In the genomic region with DNA sequence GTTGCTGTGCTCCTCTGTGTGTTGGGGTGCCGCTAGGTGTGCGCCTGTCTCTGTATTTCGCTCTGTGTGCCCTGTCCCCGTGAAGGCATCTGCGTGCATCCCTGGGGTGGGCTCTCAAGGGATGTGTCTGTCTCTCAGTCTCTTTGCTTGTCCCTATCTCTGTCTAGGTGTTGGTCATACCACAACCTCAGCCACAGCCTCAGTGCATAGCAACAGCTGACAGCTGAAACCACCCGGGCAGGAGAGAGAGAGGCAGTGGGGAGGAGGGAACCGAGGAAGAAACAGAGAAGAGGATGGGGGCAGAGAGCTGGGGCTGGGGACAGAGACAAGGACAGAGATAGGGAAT, we compare ENCODE assay signal across 8 cellular contexts. TPM values are rescaled to one million over a fixed set of nuclear protein-coding genes. Genes with fewer than 3 reads are reported as not detected.
DNase-seq lines count a peak whose midpoint lies in the region; ATAC-seq and TF ChIP-seq lines count a peak whose summit lies in the region.

No MANE protein-coding gene starts in this region.

- H3K36me3 Mint-ChIP-seq in MCF 10A (ENCODE audit: insufficient read depth, unreplicated experiment) (no peaks in the 10 kb centered on the region), endodermal cell (ENCODE audit: low read depth) (peaks cover 3% of the 10 kb centered on the region)

- H3K4me3 ChIP-seq in breast epithelium (peak overlapping the region in 1 of 3 donors; percentile 78), endodermal cell (ENCODE audit: low read length) (no peak overlapping the region), gastroesophageal sphincter (peak overlapping the region in 1 of 2 donors; percentile 48)

- WGBS in endodermal cell (ENCODE audit: insufficient coverage in 1 of 2, insufficient read length in 1 of 2), 2 experiments: 28 to 49% methylated on average over 3 to 7 of the region's 7 CpGs
- 0 to 5% methylated on average over 1 to 4 of the region's 7 CpGs for WGBS in gastroesophageal sphincter (ENCODE audit: low coverage in 1 of 2), 2 donors

- CTCF ChIA-PET in MCF 10A (lab: Yijun Ruan, JAX): interaction anchor here (0.6 to 9.4 kb wide), 6 partner anchors 11 to 272 kb away, joined by 3 to 188 read pairs (median 34); a partner anchor contains a TSS

- peaks cover 54% of the 10 kb centered on the region for H3K27me3 Mint-ChIP-seq in MCF 10A (ENCODE audit: insufficient read depth, unreplicated experiment)
- peaks cover 68% of the 10 kb centered on the region for H3K27me3 Mint-ChIP-seq in endodermal cell (ENCODE audit: insufficient read depth)
- H3K27me3 Mint-ChIP-seq in stimulated activated naive CD8-positive, alpha-beta T cell treated with anti-CD3 and anti-CD28 coated beads, Interleukin-15, amount 100 ng/mL, for 72 hours: peaks cover 71% of the 10 kb centered on the region

- intact Hi-C loops in MCF 10A (cut with micrococcal nuclease) (no loop called here), breast epithelium (cut with DNase I; ENCODE audit: low total_unique reads) (no loop called here), Right ventricle myocardium inferior (cut with DNase I) (no loop called here)

- H3K27me3 ChIP-seq in breast epithelium: peaks cover 6 to 49% of the 10 kb centered on the region in 2 donors
- H3K27me3 ChIP-seq in endodermal cell (ENCODE audit: control insufficient read depth, insufficient read depth, low read length, poor library complexity, severe bottlenecking): peaks cover 71% of the 10 kb centered on the region
- H3K27me3 ChIP-seq in gastroesophageal sphincter: peaks cover 64% of the 10 kb centered on the region

- no peak for DNase-seq in MCF 10A (ENCODE audit: unreplicated experiment)
- no peak for DNase-seq in breast epithelium (ENCODE audit: low spot score in 2 of 2)
- peak; percentile 35 for DNase-seq in NCI-H2196 (lab: John Stamatoyannopoulos, UW; ENCODE audit: unreplicated experiment)
- DNase-seq in endodermal cell: peak; percentile 79
- peak; percentile 51 to 59 for DNase-seq in stimulated activated naive CD8-positive, alpha-beta T cell treated with anti-CD3 and anti-CD28 coated beads, Interleukin-15, amount 100 ng/mL, for 72 hours
- DNase-seq in Right ventricle myocardium inferior (ENCODE audit: missing footprints): no peak

- H3K9me3 ChIP-seq in breast epithelium (no peaks in the 10 kb centered on the region), endodermal cell (ENCODE audit: control insufficient read depth, low read length) (no peaks in the 10 kb centered on the region), gastroesophageal sphincter (no peaks in the 10 kb centered on the region)

- no peak for TF ChIP-seq POLR2A in breast epithelium (IDR thresholded peaks at IDR 0.05)
- TF ChIP-seq POLR2A in gastroesophageal sphincter (IDR thresholded peaks at IDR 0.05): no peak

- TF ChIP-seq CTCF in MCF 10A (IDR thresholded peaks at IDR 0.05; ENCODE audit: unreplicated experiment) (no peak), breast epithelium (IDR thresholded peaks at IDR 0.05) (no peak), endodermal cell (conservative IDR thresholded peaks at IDR 0.05) (no peak), gastroesophageal sphincter (IDR thresholded peaks at IDR 0.05) (no peak)

- BruUV-seq in MCF 10A (replicated peaks; lab: Mats Ljungman, UMichigan): no TSS peak

- TF ChIP-seq EP300 in gastroesophageal sphincter (IDR thresholded peaks at IDR 0.05): no peak

- no peak overlapping the region for H3K9ac ChIP-seq in endodermal cell (ENCODE audit: extremely low read depth, low read length, poor library complexity, severe bottlenecking)

- H3K36me3 ChIP-seq in breast epithelium (no peaks in the 10 kb centered on the region), endodermal cell (ENCODE audit: control insufficient read depth, insufficient read depth, low read length) (no peaks in the 10 kb centered on the region), gastroesophageal sphincter (peaks cover 0 to 23% of the 10 kb centered on the region in 2 donors)

- POLR2A ChIA-PET in MCF 10A (lab: Yijun Ruan, JAX): no interaction called here

- H3K4me1 ChIP-seq in breast epithelium (peaks cover 7 to 8% of the 10 kb centered on the region in 2 donors), endodermal cell (ENCODE audit: control insufficient read depth, insufficient read depth, low read length) (peaks cover 4% of the 10 kb centered on the region), gastroesophageal sphincter (peaks cover 0 to 58% (median 17%) of the 10 kb centered on the region in 3 donors)

- peaks cover 34% of the 10 kb centered on the region for H3K4me1 Mint-ChIP-seq in MCF 10A (ENCODE audit: insufficient read depth, unreplicated experiment)
- H3K4me1 Mint-ChIP-seq in endodermal cell: peaks cover 36% of the 10 kb centered on the region
- H3K4me1 Mint-ChIP-seq in stimulated activated naive CD8-positive, alpha-beta T cell treated with anti-CD3 and anti-CD28 coated beads, Interleukin-15, amount 100 ng/mL, for 72 hours: peaks cover 54% of the 10 kb centered on the region

- H3K27ac ChIP-seq in breast epithelium: no peak overlapping the region
- H3K27ac ChIP-seq in endodermal cell (ENCODE audit: low read depth, low read length): no peak overlapping the region
- H3K27ac ChIP-seq in gastroesophageal sphincter: no peak overlapping the region

- H3K9me3 Mint-ChIP-seq in MCF 10A (ENCODE audit: unreplicated experiment) (no peaks in the 10 kb centered on the region), endodermal cell (no peaks in the 10 kb centered on the region)
- no peaks in the 10 kb centered on the region for H3K9me3 Mint-ChIP-seq in stimulated activated naive CD8-positive, alpha-beta T cell treated with anti-CD3 and anti-CD28 coated beads, Interleukin-15, amount 100 ng/mL, for 72 hours

- ATAC-seq in stimulated activated naive CD8-positive, alpha-beta T cell treated with anti-CD3 and anti-CD28 coated beads, Interleukin-15, amount 100 ng/mL, for 72 hours: peak; percentile 71
- ATAC-seq in gastroesophageal sphincter: no peak
- no peak for ATAC-seq in GM18907 (IDR thresholded peaks at IDR 0.05; ENCODE audit: unreplicated experiment)
- ATAC-seq in Right ventricle myocardium inferior: no peak

- no peak overlapping the region for H3K27ac Mint-ChIP-seq in MCF 10A (ENCODE audit: low read depth, unreplicated experiment)
- H3K27ac Mint-ChIP-seq in endodermal cell: no peak overlapping the region
- H3K27ac Mint-ChIP-seq in stimulated activated naive CD8-positive, alpha-beta T cell treated with anti-CD3 and anti-CD28 coated beads, Interleukin-15, amount 100 ng/mL, for 72 hours: peak overlapping the region in 1 of 2 donors; percentile 59

- H3K4me3 Mint-ChIP-seq in MCF 10A (ENCODE audit: unreplicated experiment) (peak overlapping the region; percentile 52), endodermal cell (peak overlapping the region; percentile 29)
- H3K4me3 Mint-ChIP-seq in stimulated activated naive CD8-positive, alpha-beta T cell treated with anti-CD3 and anti-CD28 coated beads, Interleukin-15, amount 100 ng/mL, for 72 hours: peak overlapping the region; percentile 68 to 81

RNA-seq across cellular contexts. Expression of a gene that starts 1.0 kb away (rescaled TPM):
- total RNA-seq in MCF 10A (2022): 2.2 and 2.8 TPM in 2 replicates
- total RNA-seq in breast epithelium: under 1 TPM in 1 of 3 donors, not detected in 2; 0.33 TPM
- total RNA-seq in endodermal cell: 1 to 10 TPM in 1 of 2 donors, under 1 TPM in 1; 0.31 to 1.1 TPM
- polyA plus RNA-seq in endodermal cell (2013, experiment 1 of 2): 7.8 TPM
- polyA plus RNA-seq in endodermal cell (2013, experiment 2 of 2): 6.4 TPM
- total RNA-seq in gastroesophageal sphincter: 1 to 10 TPM in 1 of 4 donors, not detected in 3; 1.1 TPM
- 0.60 TPM for total RNA-seq in Right ventricle myocardium inferior

RNA-seq across cellular contexts. Expression of a gene that starts 13.9 kb away (rescaled TPM):
- 375 and 421 TPM in 2 replicates for total RNA-seq in MCF 10A (2022)
- 10 to 100 TPM; 37.9 to 63.3 (median 46.7) TPM for total RNA-seq in breast epithelium
- 100 to 1,000 TPM in 1 of 2 donors, 10 to 100 TPM in 1; 76.7 to 134 TPM for total RNA-seq in endodermal cell
- polyA plus RNA-seq in endodermal cell (2013, experiment 1 of 2): 141 TPM
- polyA plus RNA-seq in endodermal cell (2013, experiment 2 of 2): 96.2 TPM
- 10 to 100 TPM; 20.5 to 42.4 (median 34.4) TPM for total RNA-seq in gastroesophageal sphincter
- total RNA-seq in Right ventricle myocardium inferior: 32.8 TPM

RNA-seq across cellular contexts. Expression of a gene that starts 35.3 kb away (rescaled TPM):
- total RNA-seq in MCF 10A (2022) (2.5 and 2.8 TPM in 2 replicates), breast epithelium (1 to 10 TPM in 2 of 3 donors, under 1 TPM in 1; 0.98 to 3.2 (median 1.6) TPM), endodermal cell (1 to 10 TPM; 5.9 to 6.8 TPM), gastroesophageal sphincter (under 1 TPM in 3 of 4 donors, not detected in 1; 0.32 to 0.94 (median 0.35) TPM), Right ventricle myocardium inferior (1.2 TPM)
- 2.5 TPM for polyA plus RNA-seq in endodermal cell (2013, experiment 1 of 2)
- polyA plus RNA-seq in endodermal cell (2013, experiment 2 of 2): 1.9 TPM

Comparison
In these comparisons a context has a peak if more than half of its experiments do, and no peak if none do; other contexts are left out.
1. DNase-seq: peak in NCI-H2196 (single experiment), endodermal cell (single experiment) and stimulated activated naive CD8-positive, alpha-beta T cell treated with anti-CD3 and anti-CD28 coated beads, Interleukin-15, amount 100 ng/mL, for 72 hours (2 of 2); none in MCF 10A (single experiment), breast epithelium (0 of 2) and Right ventricle myocardium inferior (single experiment).
2. Peak in every context shown above with its lines, with median percentiles within 50 percentile points of each other: H3K4me3 Mint-ChIP-seq.